10 cellular contexts compared by ENCODE assay signal in genomic region chr17:80416260-80416939, GRCh38. TPM values are rescaled to one million over a fixed set of nuclear protein-coding genes. Genes with fewer than 3 reads are reported as not detected.
A peak's percentile ranks its signal among the peaks of the same experiment; 100 is the strongest.
DNase-seq lines count a peak whose midpoint lies in the region; ATAC-seq and TF ChIP-seq lines count a peak whose summit lies in the region.
"Had no signal": no experiment of that assay in that cellular context is flagged by ENCODE, and none has a peak within 500 bp of the region (broad histone marks: within the 10 kb centered on the region; RNA-seq: fewer than 3 reads in every experiment).

No MANE protein-coding gene starts in this region.

- H3K4me3 ChIP-seq in GM23248: peak overlapping the region; percentile 95
- peak overlapping the region; percentile 98 for H3K4me3 ChIP-seq in fibroblast of pulmonary artery (replicated peaks; ENCODE audit: low read depth, low read length)
- H3K4me3 ChIP-seq in skeletal muscle cell (ENCODE audit: low read depth, low read length): peak overlapping the region; percentile 99

- no peak overlapping the region for H3K27ac ChIP-seq in GM23248

- H3K4me1 Mint-ChIP-seq in T-helper 17 cell: peaks cover 23% of the 10 kb centered on the region

- peaks cover 7% of the 10 kb centered on the region for H3K36me3 Mint-ChIP-seq in T-helper 17 cell (ENCODE audit: low read depth)

- H3K4me1 ChIP-seq in GM23248 (ENCODE audit: insufficient read depth): peaks cover 8% of the 10 kb centered on the region; the same call in 1 of the 2 replicates

- TF ChIP-seq CTCF in fibroblast of pulmonary artery (IDR thresholded peaks at IDR 0.05; ENCODE audit: low read length, missing control alignments): no peak

- peaks cover 30% of the 10 kb centered on the region for H3K27me3 Mint-ChIP-seq in T-helper 17 cell

- peaks cover 32% of the 10 kb centered on the region for H3K79me2 ChIP-seq in GM23248 (ENCODE audit: insufficient read depth)

- H3K4me2 ChIP-seq in GM23248 (ENCODE audit: unreplicated experiment): peak overlapping the region; percentile 90

- peak overlapping the region; percentile 90 for H3K9ac ChIP-seq in GM23248

- H3K4me3 Mint-ChIP-seq in T-helper 17 cell: peak overlapping the region; percentile 87

- H2AFZ ChIP-seq in GM23248: no peak overlapping the region

- H4K20me1 ChIP-seq in GM23248 (ENCODE audit: insufficient read depth): peaks cover 7% of the 10 kb centered on the region; the same call in 1 of the 2 replicates

- no peaks in the 10 kb centered on the region for H3F3A ChIP-seq in GM23248 (ENCODE audit: insufficient read depth)

- 83 to 85% methylated on average over 7 of the region's 7 CpGs for WGBS in GM23248 (ENCODE audit: low coverage in 1 of 2, low lambda C conversion rate in 2 of 2, missing lambda C conversion rate in 2 of 2), 2 experiments

- in situ Hi-C loops in GM23248 (cut with MboI): no loop called here

- no peaks in the 10 kb centered on the region for H3K9me2 ChIP-seq in GM23248 (ENCODE audit: insufficient read depth)

- H3K27me3 ChIP-seq in GM23248 (replicated peaks; ENCODE audit: insufficient read depth): no peaks in the 10 kb centered on the region

- peak overlapping the region; percentile 94 for H3K27ac Mint-ChIP-seq in T-helper 17 cell

- DNase-seq in GM23248: no peak
- no peak for DNase-seq in T-helper 17 cell
- no peak for DNase-seq in fibroblast of pulmonary artery (ENCODE audit: low read depth)
- no peak for DNase-seq in skeletal muscle cell (ENCODE audit: low read depth)
- no peak for DNase-seq in medulla oblongata (ENCODE audit: extremely low spot score)
- no peak for DNase-seq in activated CD4-positive, CD25-positive, alpha-beta regulatory T cell (lab: John Stamatoyannopoulos, UW)
- DNase-seq in NCI-H2081 (lab: John Stamatoyannopoulos, UW): no peak
- DNase-seq: cortex of kidney, SHP77 treated with DMSO at 0.1 percent for 48 hours had no signal

- ATAC-seq in T-helper 17 cell (no peak), HG02981 (IDR thresholded peaks at IDR 0.05; ENCODE audit: unreplicated experiment) (no peak)

- H3K9me3 ChIP-seq in GM23248 (ENCODE audit: low read depth) (no peaks in the 10 kb centered on the region), T-helper 17 cell (ENCODE audit: control insufficient read depth, low read length, poor library complexity, severe bottlenecking) (no peaks in the 10 kb centered on the region)

- no peaks in the 10 kb centered on the region; the same call in 1 of the 2 replicates for H3K36me3 ChIP-seq in GM23248 (ENCODE audit: low read depth)

RNA-seq across cellular contexts. Expression of gene ENDOV, which starts 1.4 kb away (rescaled TPM):
- 25.1 and 50.3 TPM in 2 replicates for total RNA-seq in GM23248 (2014; rRNA removed; shearing (Covaris generic))
- polyA plus RNA-seq in GM23248 (2016; fragmentation: Nextera tagmentation; extraction: Ambion mirVana): 25.7 TPM in 2 replicates
- total RNA-seq in T-helper 17 cell: 10 to 100 TPM; 14.1 to 24.5 TPM
